ENCODE assay signal across 15 cellular contexts in the genomic region with DNA sequence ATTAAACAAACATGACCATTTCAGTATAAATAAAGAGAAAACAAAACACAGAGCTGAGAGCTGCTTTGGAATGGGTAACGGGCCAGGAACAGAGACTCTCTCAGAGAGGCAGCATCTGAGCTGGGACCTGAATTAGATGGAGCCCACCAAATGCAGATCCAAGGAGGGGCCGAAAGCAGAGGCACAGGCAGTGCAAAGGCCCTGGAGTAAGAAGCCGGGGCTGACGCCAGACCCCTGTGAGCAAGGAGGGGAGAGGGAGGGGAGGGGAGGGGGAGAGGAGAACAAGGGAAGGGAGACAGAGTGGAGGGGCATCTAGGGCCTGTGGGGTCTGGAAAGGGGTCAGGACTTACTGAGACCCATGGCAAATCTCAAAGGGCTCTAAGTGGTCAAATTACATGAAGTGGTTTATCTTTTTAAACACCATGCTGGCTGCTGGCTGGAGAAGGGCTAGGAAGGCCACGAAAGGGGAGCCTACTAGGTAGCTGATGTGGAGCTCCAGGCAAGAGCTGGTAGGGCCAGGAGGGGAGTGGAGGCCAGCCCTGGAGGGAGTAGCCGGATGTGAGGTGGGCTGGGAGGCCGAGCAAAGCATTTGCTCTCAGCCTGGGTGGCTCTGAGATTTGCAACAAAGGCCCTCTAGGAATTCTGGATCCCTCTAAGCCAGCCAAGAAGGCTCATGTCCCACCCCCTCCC. TPM values are rescaled to one million over a fixed set of nuclear protein-coding genes. Genes with fewer than 3 reads are reported as not detected.
DNase-seq lines count a peak whose midpoint lies in the region; ATAC-seq, FAIRE-seq and TF ChIP-seq lines count a peak whose summit lies in the region.
"Had no signal": no experiment of that assay in that cellular context is flagged by ENCODE, and none has a peak within 500 bp of the region (broad histone marks: within the 10 kb centered on the region; RNA-seq: fewer than 3 reads in every experiment).

No MANE protein-coding gene starts in this region.

- TF ChIP-seq POLR2A in HepG2 (IDR thresholded peaks at IDR 0.05; ENCODE audit: insufficient read depth in 1 of 2, low read depth in 2 of 2, low read length in 2 of 2) = no peak

- H3K4me1 ChIP-seq in liver (ENCODE audit: control insufficient read depth in 4 of 4, insufficient read depth in 4 of 4, low read length in 3 of 4) = peaks cover 0 to 15% (median 6%) of the 10 kb centered on the region in 4 donors
- no peaks in the 10 kb centered on the region for H3K4me1 ChIP-seq in HepG2 (ENCODE audit: insufficient read depth, low read length)
- H3K4me1 ChIP-seq in rectal smooth muscle tissue (ENCODE audit: control insufficient read depth, insufficient read depth, low read length) = peaks cover 35% of the 10 kb centered on the region

- WGBS in liver = 81% methylated on average over 7 of the region's 7 CpGs
- WGBS in HepG2 (ENCODE audit: low lambda C conversion rate) = 15% methylated on average over 5 of the region's 7 CpGs

- H3K79me2 ChIP-seq in HepG2 (ENCODE audit: insufficient read depth, low read length) = no peaks in the 10 kb centered on the region

- intact Hi-C loops in HepG2 (cut with micrococcal nuclease; ENCODE audit: unreplicated experiment) (no loop called here), left cardiac atrium (cut with DNase I) (loop anchor here in 1 of 2 donors (5.0 kb wide), 1 partner anchor 35 kb away; no protein-coding TSS in a partner anchor)

- CTCF ChIA-PET in HepG2 (lab: Yijun Ruan, JAX; ENCODE audit: low intra/inter-chr PET ratio, low total read pairs) = no interaction called here

- H3K27ac ChIP-seq in liver (ENCODE audit: low read depth in 1 of 2, low read length in 2 of 2) (peak overlapping the region; percentile 19 to 61), HepG2 (ENCODE audit: extremely low read length, insufficient read depth, low read length) (no peak overlapping the region), rectal smooth muscle tissue (ENCODE audit: low read depth, low read length) (peak overlapping the region; percentile 79)
- H3K27ac ChIP-seq: testis had no signal

- H4K20me1 ChIP-seq in HepG2 (ENCODE audit: insufficient read depth, low read length) = peaks cover 3% of the 10 kb centered on the region; the same call in 1 of the 2 replicates

- ATAC-seq in HepG2 (no peak), left cardiac atrium (no peak), HG03159 (IDR thresholded peaks at IDR 0.05; ENCODE audit: unreplicated experiment) (no peak), GM21381 (IDR thresholded peaks at IDR 0.05; ENCODE audit: unreplicated experiment) (no peak)

- in situ Hi-C loops in HepG2 (cut with HindIII; ENCODE audit: extremely low pct_ligation_motif_present, low pct_unique_long_range_greater_than_20kb) = no loop called here

- no peaks in the 10 kb centered on the region for H3K9me3 ChIP-seq in liver (ENCODE audit: control insufficient read depth in 4 of 4, low read length in 3 of 4)
- no peaks in the 10 kb centered on the region for H3K9me3 ChIP-seq in HepG2 (ENCODE audit: low read length)
- H3K9me3 ChIP-seq: testis had no signal

- H3K36me3 ChIP-seq in liver (ENCODE audit: control insufficient read depth in 4 of 4, insufficient read depth in 3 of 4, low read depth in 1 of 4, low read length in 3 of 4) (no peaks in the 10 kb centered on the region), HepG2 (replicated peaks in 1 of 2; ENCODE audit: control insufficient read depth in 1 of 2, insufficient read depth in 2 of 2, low read length in 2 of 2) (no peaks in the 10 kb centered on the region), rectal smooth muscle tissue (ENCODE audit: control insufficient read depth, insufficient read depth, low read length) (no peaks in the 10 kb centered on the region)

- TF ChIP-seq EP300 in HepG2 (IDR thresholded peaks at IDR 0.05; ENCODE audit: low read depth in 2 of 2, low read length in 2 of 2) (no peak), HepG2 (CRISPR knock-in tag; IDR thresholded peaks at IDR 0.05; ENCODE audit: borderline replicate concordance) (no peak)

- TF ChIP-seq RAD21 in liver (IDR thresholded peaks at IDR 0.05) = no peak
- no peak for TF ChIP-seq RAD21 in HepG2 (CRISPR knock-in tag; IDR thresholded peaks at IDR 0.05)

- POLR2A ChIA-PET in HepG2 (lab: Yijun Ruan, JAX) = no interaction called here

- no peak overlapping the region for H3K4me2 ChIP-seq in HepG2 (ENCODE audit: low read depth, low read length)

- DNase-seq in HepG2 (ENCODE audit: low spot score) = no peak
- peak; percentile 14 for DNase-seq in left cardiac atrium
- DNase-seq in H4 (ENCODE audit: low spot score) = no peak
- DNase-seq in DMS53 (lab: John Stamatoyannopoulos, UW) = no peak
- DNase-seq: activated CD4-positive, alpha-beta T cell treated with anti-CD3 and anti-CD28 coated beads for 1 hour; NCI-H1417; NCI-H774; stimulated activated CD4-positive, alpha-beta T cell treated with anti-CD3 and anti-CD28 coated beads, Interleukin-4, amount 100 ng/mL, for 1 hour; testis had no signal

- H3K9ac ChIP-seq in liver (ENCODE audit: low read depth in 1 of 2, low read length in 2 of 2) (no peak overlapping the region), HepG2 (ENCODE audit: insufficient read depth, low read depth, low read length) (no peak overlapping the region), rectal smooth muscle tissue (ENCODE audit: low read length) (no peak overlapping the region)

- no TSS peak for BruUV-seq in HepG2 (replicated peaks; lab: Mats Ljungman, UMichigan)

- no peak for FAIRE-seq in HepG2 (lab: Jason Lieb, UNC)
- FAIRE-seq: bronchial epithelial cell, keratinocyte had no signal

- no peak overlapping the region for H2AFZ ChIP-seq in HepG2 (ENCODE audit: low read length)

- no peak for TF ChIP-seq CTCF in liver (IDR thresholded peaks at IDR 0.05; ENCODE audit: low read depth, low read length, missing input control)
- no peak for TF ChIP-seq CTCF in HepG2 (CRISPR knock-in tag; IDR thresholded peaks at IDR 0.05)

- H3K27me3 ChIP-seq in liver (ENCODE audit: control insufficient read depth in 4 of 4, insufficient read depth in 4 of 4, low read length in 3 of 4) (peaks cover 0 to 2% (median 0%) of the 10 kb centered on the region in 4 donors), HepG2 (ENCODE audit: control insufficient read depth in 1 of 2, insufficient read depth in 2 of 2, low read length in 2 of 2) (peaks cover 23 to 92% of the 10 kb centered on the region in 2 experiments), rectal smooth muscle tissue (ENCODE audit: control insufficient read depth, insufficient read depth, low read length) (no peaks in the 10 kb centered on the region)
- H3K27me3 ChIP-seq: testis had no signal

- H3K4me3 ChIP-seq in liver (ENCODE audit: low read depth in 1 of 3, low read length in 3 of 3) (no peak overlapping the region), HepG2 (replicated peaks in 1 of 3; ENCODE audit: insufficient read depth in 1 of 3, low read depth in 2 of 3, low read length in 3 of 3) (no peak overlapping the region), rectal smooth muscle tissue (ENCODE audit: low read length) (no peak overlapping the region)
- H3K4me3 ChIP-seq: testis had no signal

RNA-seq across cellular contexts. Expression of a gene that starts 3.2 kb away (rescaled TPM):
- total RNA-seq in liver (1 to 10 TPM; 5.6 to 6.2 TPM), HepG2 (2016; rRNA removed; fragmentation: Illumina TruSeq; extraction: Trizol) (not detected in 2 replicates), left cardiac atrium (10 to 100 TPM; 17.3 to 21.0 TPM)
- polyA plus RNA-seq in liver (1 to 10 TPM in 1 of 2 donors, under 1 TPM in 1; 0.74 to 2.1 TPM), HepG2 (2011; rRNA removed) (not detected in 2 replicates)
- 0.26 TPM in 1 of 2 replicates, not detected in the other for total RNA-seq in HepG2 (2016; cell fraction: cytosol; rRNA removed; fragmentation: Illumina TruSeq; extraction: Trizol; ENCODE audit: low read depth)
- not detected in 2 replicates for total RNA-seq in HepG2 (2016; cell fraction: insoluble cytoplasmic fraction; rRNA removed; fragmentation: Illumina TruSeq; extraction: Trizol)
- not detected in 2 replicates for total RNA-seq in HepG2 (2016; cell fraction: membrane; rRNA removed; fragmentation: Illumina TruSeq; extraction: Trizol)
- total RNA-seq in HepG2 (2016; cell fraction: nucleus; rRNA removed; fragmentation: Illumina TruSeq; extraction: Trizol) = not detected in 2 replicates
- not detected in 2 replicates for polyA plus RNA-seq in HepG2 (2011; cell fraction: cytosol; rRNA removed)
- 0.34 TPM in 1 of 2 replicates, not detected in the other for polyA plus RNA-seq in HepG2 (2011; cell fraction: nucleus; rRNA removed)
- polyA plus RNA-seq in HepG2 (2012) = not detected in 2 replicates
- not detected in 2 replicates for polyA plus RNA-seq in HepG2 (2016; cell fraction: cytosol; fragmentation: Illumina TruSeq; extraction: Trizol; ENCODE audit: low read depth)
- polyA plus RNA-seq in HepG2 (2016; cell fraction: insoluble cytoplasmic fraction; fragmentation: Illumina TruSeq; extraction: Trizol; ENCODE audit: low read depth) = not detected in 2 replicates
- polyA plus RNA-seq in HepG2 (2016; cell fraction: membrane; fragmentation: Illumina TruSeq; extraction: Trizol; ENCODE audit: low read depth) = not detected in 2 replicates
- not detected in 2 replicates for polyA plus RNA-seq in HepG2 (2016; cell fraction: nucleus; fragmentation: Illumina TruSeq; extraction: Trizol; ENCODE audit: insufficient read depth, low read depth)
- 41.3 TPM in 1 of 2 replicates, not detected in the other for polyA minus RNA-seq in HepG2 (2011; rRNA and poly(A)+ RNA removed; ENCODE audit: low replicate concordance)
- 0.40 and 0.97 TPM in 2 replicates for polyA minus RNA-seq in HepG2 (2011; cell fraction: cytosol; rRNA and poly(A)+ RNA removed)
- polyA minus RNA-seq in HepG2 (2011; cell fraction: nucleus; rRNA and poly(A)+ RNA removed) = not detected in 2 replicates
- 9.2 and 12.7 TPM in 2 replicates for total RNA-seq in H4 (2014; rRNA removed; shearing (Covaris generic))

RNA-seq across cellular contexts. Expression of a gene that starts 56.7 kb away (rescaled TPM):
- not detected for total RNA-seq in liver
- not detected for polyA plus RNA-seq in liver
- not detected in 2 replicates for total RNA-seq in HepG2 (2016; rRNA removed; fragmentation: Illumina TruSeq; extraction: Trizol)
- total RNA-seq in HepG2 (2016; cell fraction: cytosol; rRNA removed; fragmentation: Illumina TruSeq; extraction: Trizol; ENCODE audit: low read depth) = not detected in 2 replicates
- total RNA-seq in HepG2 (2016; cell fraction: insoluble cytoplasmic fraction; rRNA removed; fragmentation: Illumina TruSeq; extraction: Trizol) = not detected in 2 replicates
- not detected in 2 replicates for total RNA-seq in HepG2 (2016; cell fraction: membrane; rRNA removed; fragmentation: Illumina TruSeq; extraction: Trizol)
- not detected in 2 replicates for total RNA-seq in HepG2 (2016; cell fraction: nucleus; rRNA removed; fragmentation: Illumina TruSeq; extraction: Trizol)
- polyA plus RNA-seq in HepG2 (2011; rRNA removed) = not detected in 2 replicates
- polyA plus RNA-seq in HepG2 (2011; cell fraction: cytosol; rRNA removed) = not detected in 2 replicates
- polyA plus RNA-seq in HepG2 (2011; cell fraction: nucleus; rRNA removed) = not detected in 2 replicates
- polyA plus RNA-seq in HepG2 (2012) = not detected in 2 replicates
- not detected in 2 replicates for polyA plus RNA-seq in HepG2 (2016; cell fraction: cytosol; fragmentation: Illumina TruSeq; extraction: Trizol; ENCODE audit: low read depth)
- not detected in 2 replicates for polyA plus RNA-seq in HepG2 (2016; cell fraction: insoluble cytoplasmic fraction; fragmentation: Illumina TruSeq; extraction: Trizol; ENCODE audit: low read depth)
- polyA plus RNA-seq in HepG2 (2016; cell fraction: membrane; fragmentation: Illumina TruSeq; extraction: Trizol; ENCODE audit: low read depth) = not detected in 2 replicates
- not detected in 2 replicates for polyA plus RNA-seq in HepG2 (2016; cell fraction: nucleus; fragmentation: Illumina TruSeq; extraction: Trizol; ENCODE audit: insufficient read depth, low read depth)
- polyA minus RNA-seq in HepG2 (2011; rRNA and poly(A)+ RNA removed; ENCODE audit: low replicate concordance) = not detected in 2 replicates
- polyA minus RNA-seq in HepG2 (2011; cell fraction: cytosol; rRNA and poly(A)+ RNA removed) = not detected in 2 replicates
- polyA minus RNA-seq in HepG2 (2011; cell fraction: nucleus; rRNA and poly(A)+ RNA removed) = not detected in 2 replicates
- not detected for total RNA-seq in left cardiac atrium
- total RNA-seq in H4 (2014; rRNA removed; shearing (Covaris generic)) = not detected in 2 replicates
- total RNA-seq: bronchial epithelial cell had no signal
- polyA plus RNA-seq: keratinocyte had no signal
